Comparison of ENCODE assay signal across 8 cellular contexts in genomic region chr9:5627686-5628085, GRCh38. TPM values are rescaled to one million over a fixed set of nuclear protein-coding genes. Genes with fewer than 3 reads are reported as not detected.
DNase-seq lines count a peak whose midpoint lies in the region; ATAC-seq, FAIRE-seq and TF ChIP-seq lines count a peak whose summit lies in the region.
"Not testable (repeated sequence)": the region's sequence is repeated elsewhere in the genome, so short reads cannot be mapped to it uniquely, and the experiment has no call there.

No MANE protein-coding gene starts in this region.

- BruUV-seq in IMR-90 (replicated peaks; lab: Mats Ljungman, UMichigan) = not testable (repeated sequence)

- H3K4me2 ChIP-seq in IMR-90 (ENCODE audit: low read depth, low read length) = peak overlapping the region; percentile 98

- not testable (repeated sequence) for H4K91ac ChIP-seq in IMR-90 (ENCODE audit: insufficient read depth, low read depth, low read length)

- H3K36me3 Mint-ChIP-seq in CD4-positive, CD25-positive, alpha-beta regulatory T cell = not testable (repeated sequence)
- peaks cover 15% of the 10 kb centered on the region for H3K36me3 Mint-ChIP-seq in T-helper 2 cell treated with Interferon-gamma antibody and Interleukin-4, amounts not matched to agents 5 μg/mL and 100 μg/mL, for 36 hours (ENCODE audit: low read depth)

- TF ChIP-seq RAD21 in IMR-90 (IDR thresholded peaks at IDR 0.05; ENCODE audit: low read length); liver (IDR thresholded peaks at IDR 0.05): not testable (repeated sequence)

- peak overlapping the region; percentile 93 for H3K27ac ChIP-seq in CD4-positive, CD25-positive, alpha-beta regulatory T cell (ENCODE audit: insufficient read depth, low read length, poor library complexity, severe bottlenecking)
- H3K27ac ChIP-seq in IMR-90 (ENCODE audit: insufficient read depth, low read length) (peak overlapping the region; percentile 99), ascending aorta (peak overlapping the region; percentile 95 to 99), liver (ENCODE audit: low read depth in 1 of 2, low read length in 2 of 2) (peak overlapping the region; percentile 92 to 95), pancreas (peak overlapping the region; percentile 90 to 96 (median 95)), thoracic aorta (peak overlapping the region; percentile 95 to 96)

- not testable (repeated sequence) for H3K27me3 ChIP-seq in CD4-positive, CD25-positive, alpha-beta regulatory T cell (ENCODE audit: control insufficient read depth, insufficient read depth, low read length); IMR-90 (ENCODE audit: control insufficient read depth, insufficient read depth, low read length); ascending aorta; liver (ENCODE audit: control insufficient read depth in 4 of 4, insufficient read depth in 4 of 4, low read length in 3 of 4); pancreas; thoracic aorta (replicated peaks; ENCODE audit: insufficient read depth)

- intact Hi-C loops in IMR-90 (cut with micrococcal nuclease); pancreas (cut with DNase I): not testable (repeated sequence)
- intact Hi-C loops in ascending aorta (cut with DNase I) = loop anchor here (2.0 to 10.0 kb wide), 5 partner anchors 381 to 950 kb away; partner anchors contain the start of genes CDC37L1, JAK2, RCL1 and UHRF2

- 0 out of 2 replicates have a peak overlapping the region, but pooled peaks have one; percentile 5 for H2BK120ac ChIP-seq in IMR-90 (ENCODE audit: low read depth, low read length)

- not testable (repeated sequence) for DNase-seq in CD4-positive, CD25-positive, alpha-beta regulatory T cell; IMR-90; T-helper 2 cell treated with Interferon-gamma antibody and Interleukin-4, amounts not matched to agents 5 μg/mL and 100 μg/mL, for 36 hours (ENCODE audit: low spot score); ascending aorta (ENCODE audit: low spot score in 2 of 2); epithelial cell of proximal tubule (ENCODE audit: low read depth); thoracic aorta (ENCODE audit: low spot score)
- DNase-seq in pancreas = peak in 1 of 6 donors; percentile 23

- H2AK9ac ChIP-seq in IMR-90 (replicated peaks; ENCODE audit: low read depth, low read length, poor library complexity) = not testable (repeated sequence)

- H2AFZ ChIP-seq in IMR-90 (replicated peaks; ENCODE audit: low read length, poor library complexity) = not testable (repeated sequence)

- H2BK15ac ChIP-seq in IMR-90 (ENCODE audit: low read depth, low read length) = peak overlapping the region; percentile 99; the same call in 1 of the 3 replicates

- H3K56ac ChIP-seq in IMR-90 (ENCODE audit: extremely low read depth, insufficient read depth, low read length) = not testable (repeated sequence)

- peaks cover 22% of the 10 kb centered on the region for H4K20me1 ChIP-seq in IMR-90 (ENCODE audit: insufficient read depth, low read length)

- not testable (repeated sequence) for H3K27me3 Mint-ChIP-seq in CD4-positive, CD25-positive, alpha-beta regulatory T cell; T-helper 2 cell treated with Interferon-gamma antibody and Interleukin-4, amounts not matched to agents 5 μg/mL and 100 μg/mL, for 36 hours (ENCODE audit: low read depth)

- dilution Hi-C loops in IMR-90 (cut with HindIII; ENCODE audit: low sequenced_read_pairs, unreplicated experiment) = not testable (repeated sequence)

- H3K23ac ChIP-seq in IMR-90 (ENCODE audit: low read depth, low read length) = peak overlapping the region; percentile 97; the same call in 1 of the 2 replicates

- peak overlapping the region; percentile 87 for H2BK5ac ChIP-seq in IMR-90 (ENCODE audit: low read depth, low read length, poor library complexity, severe bottlenecking)

- peak overlapping the region; percentile 62 to 79; a peak in 2 of 4 replicates for H4K8ac ChIP-seq in IMR-90 (ENCODE audit: low read depth in 2 of 2, low read length in 2 of 2)

- H4K5ac ChIP-seq in IMR-90 (ENCODE audit: low read depth, low read length) = not testable (repeated sequence)

- H3K4me3 ChIP-seq in CD4-positive, CD25-positive, alpha-beta regulatory T cell (ENCODE audit: low read depth, low read length) = peak overlapping the region; percentile 97
- H3K4me3 ChIP-seq in IMR-90 (ENCODE audit: insufficient read depth, low read depth, low read length) (peak overlapping the region; percentile 75), ascending aorta (peak overlapping the region; percentile 93 to 98), epithelial cell of proximal tubule (ENCODE audit: low read depth, low read length) (peak overlapping the region; percentile 84), liver (ENCODE audit: low read depth in 1 of 3, low read length in 3 of 3) (peak overlapping the region in 1 of 3 donors; percentile 91), pancreas (peak overlapping the region; percentile 96 to 99 (median 98)), thoracic aorta (peak overlapping the region; percentile 86)

- peaks cover 17 to 45% of the 10 kb centered on the region in 2 experiments for H3K79me1 ChIP-seq in IMR-90 (ENCODE audit: low read depth in 1 of 2, low read length in 2 of 2)

- peak overlapping the region; percentile 23; the same call in 1 of the 2 replicates for H2AK5ac ChIP-seq in IMR-90 (ENCODE audit: low read depth, low read length)

- H3K4me1 Mint-ChIP-seq in CD4-positive, CD25-positive, alpha-beta regulatory T cell = peaks cover 31 to 77% (median 57%) of the 10 kb centered on the region in 4 donors
- H3K4me1 Mint-ChIP-seq in T-helper 2 cell treated with Interferon-gamma antibody and Interleukin-4, amounts not matched to agents 5 μg/mL and 100 μg/mL, for 36 hours (ENCODE audit: low read depth) = peaks cover 51% of the 10 kb centered on the region

- peak overlapping the region; percentile 89 to 97 (median 94) for H3K4me3 Mint-ChIP-seq in CD4-positive, CD25-positive, alpha-beta regulatory T cell
- peak overlapping the region; percentile 95 for H3K4me3 Mint-ChIP-seq in T-helper 2 cell treated with Interferon-gamma antibody and Interleukin-4, amounts not matched to agents 5 μg/mL and 100 μg/mL, for 36 hours

- H3K18ac ChIP-seq in IMR-90 (ENCODE audit: low read depth, low read length) = not testable (repeated sequence)

- peak overlapping the region; percentile 96 to 97 (median 97) for H3K27ac Mint-ChIP-seq in CD4-positive, CD25-positive, alpha-beta regulatory T cell
- peak overlapping the region; percentile 98 for H3K27ac Mint-ChIP-seq in T-helper 2 cell treated with Interferon-gamma antibody and Interleukin-4, amounts not matched to agents 5 μg/mL and 100 μg/mL, for 36 hours

- peaks cover 69% of the 10 kb centered on the region for H3K4me1 ChIP-seq in CD4-positive, CD25-positive, alpha-beta regulatory T cell (ENCODE audit: control insufficient read depth, insufficient read depth, low read length, poor library complexity, severe bottlenecking)
- not testable (repeated sequence) for H3K4me1 ChIP-seq in IMR-90 (ENCODE audit: control insufficient read depth, insufficient read depth, low read length)
- peaks cover 5 to 45% of the 10 kb centered on the region in 2 donors for H3K4me1 ChIP-seq in ascending aorta
- peaks cover 0 to 24% (median 14%) of the 10 kb centered on the region in 4 donors for H3K4me1 ChIP-seq in liver (ENCODE audit: control insufficient read depth in 4 of 4, insufficient read depth in 4 of 4, low read length in 3 of 4)
- peaks cover 13 to 31% (median 23%) of the 10 kb centered on the region in 3 donors for H3K4me1 ChIP-seq in pancreas
- H3K4me1 ChIP-seq in thoracic aorta (ENCODE audit: control insufficient read depth in 1 of 2, low read depth in 2 of 2) = peaks cover 29 to 70% of the 10 kb centered on the region in 2 donors

- 67% methylated on average over 5 of the region's 11 CpGs; no CpG with 5 or more reads in 1 of the 2 experiments for WGBS in IMR-90 (ENCODE audit: extremely low coverage in 2 of 2, insufficient read length in 1 of 2), 2 experiments
- 64% methylated on average over 11 of the region's 11 CpGs for WGBS in liver
- WGBS in pancreas, 2 donors = 39 to 60% methylated on average over 11 of the region's 11 CpGs

- peak overlapping the region; percentile 92 for H3K9ac ChIP-seq in IMR-90 (ENCODE audit: low read depth, low read length)
- H3K9ac ChIP-seq in liver (ENCODE audit: low read depth in 1 of 2, low read length in 2 of 2) = peak overlapping the region in 1 of 2 donors; percentile 48

- not testable (repeated sequence) for TF ChIP-seq CTCF in IMR-90 (conservative IDR thresholded peaks at IDR 0.05; ENCODE audit: low read depth, low read length); ascending aorta (IDR thresholded peaks at IDR 0.05); epithelial cell of proximal tubule (conservative IDR thresholded peaks at IDR 0.05; ENCODE audit: low read depth, low read length); liver (IDR thresholded peaks at IDR 0.05; ENCODE audit: low read depth, low read length, missing input control); pancreas (IDR thresholded peaks at IDR 0.05); thoracic aorta (IDR thresholded peaks at IDR 0.05)

- ATAC-seq in CD4-positive, CD25-positive, alpha-beta regulatory T cell (ENCODE audit: low read depth in 2 of 2); IMR-90 (ENCODE audit: low read depth); pancreas; thoracic aorta (ENCODE audit: insufficient number of reproducible peaks, low FRiP score, low read depth): not testable (repeated sequence)

- not testable (repeated sequence) for H3K36me3 ChIP-seq in CD4-positive, CD25-positive, alpha-beta regulatory T cell (ENCODE audit: control insufficient read depth, insufficient read depth, low read length); IMR-90 (ENCODE audit: control insufficient read depth, insufficient read depth, low read length); ascending aorta; liver (ENCODE audit: control insufficient read depth in 4 of 4, insufficient read depth in 3 of 4, low read depth in 1 of 4, low read length in 3 of 4); pancreas; thoracic aorta

- H3K4ac ChIP-seq in IMR-90 (ENCODE audit: low read depth, low read length) = peak overlapping the region; percentile 83

- not testable (repeated sequence) for H3K9me3 ChIP-seq in CD4-positive, CD25-positive, alpha-beta regulatory T cell (ENCODE audit: control insufficient read depth in 2 of 2, low read length in 2 of 2); IMR-90 (ENCODE audit: control insufficient read depth, insufficient read depth, low read length); ascending aorta; liver (ENCODE audit: control insufficient read depth in 4 of 4, low read length in 3 of 4); pancreas; thoracic aorta

- in situ Hi-C loops in IMR-90 (cut with MboI; ENCODE audit: low sequenced_read_pairs) = not testable (repeated sequence)

- FAIRE-seq in pancreas (lab: Jason Lieb, UNC) = not testable (repeated sequence)

- H2BK20ac ChIP-seq in IMR-90 (ENCODE audit: low read depth, low read length) = not testable (repeated sequence)

- not testable (repeated sequence) for TF ChIP-seq POLR2A in IMR-90 (IDR thresholded peaks at IDR 0.05; ENCODE audit: low read depth, low read length)

- H3K14ac ChIP-seq in IMR-90 (replicated peaks; ENCODE audit: low read depth, low read length) = peak overlapping the region; percentile 93; the same call in 1 of the 2 replicates

- POLR2A ChIA-PET in IMR-90 (lab: Charles Lee; ENCODE audit: unreplicated experiment) = not testable (repeated sequence)

- H3K9me1 ChIP-seq in IMR-90 (ENCODE audit: insufficient read depth, low read length) = not testable (repeated sequence)

- not testable (repeated sequence) for H3K9me3 Mint-ChIP-seq in CD4-positive, CD25-positive, alpha-beta regulatory T cell; T-helper 2 cell treated with Interferon-gamma antibody and Interleukin-4, amounts not matched to agents 5 μg/mL and 100 μg/mL, for 36 hours

- CTCF ChIA-PET in IMR-90 (lab: Yijun Ruan, JAX) = interaction anchor here (0.6 to 0.7 kb wide), 2 partner anchors 169 to 796 kb away, joined by 3 read pairs; no protein-coding TSS in a partner anchor

RNA-seq across cellular contexts. Expression of gene RIC1, which starts 1.2 kb away (rescaled TPM):
- 29.9 TPM for total RNA-seq in CD4-positive, CD25-positive, alpha-beta regulatory T cell
- 1 to 10 TPM; 5.0 to 8.8 (median 6.4) TPM for polyA plus RNA-seq in CD4-positive, CD25-positive, alpha-beta regulatory T cell
- total RNA-seq in IMR-90 (2012; rRNA removed) (68.6 and 76.9 TPM in 2 replicates), ascending aorta (46.7 TPM), epithelial cell of proximal tubule (12.7 and 22.0 TPM in 2 replicates), liver (10 to 100 TPM; 14.0 to 25.8 TPM), pancreas (10 to 100 TPM in 1 of 6 donors, 1 to 10 TPM in 5; 7.0 to 11.8 (median 9.4) TPM), thoracic aorta (10 to 100 TPM; 44.5 to 49.4 TPM)
- polyA plus RNA-seq in IMR-90 (2012; rRNA removed) (25.5 and 28.8 TPM in 2 replicates), liver (1 to 10 TPM; 4.1 to 5.7 TPM), pancreas (1 to 10 TPM; 2.9 to 4.2 TPM)
- 8.9 and 9.9 TPM in 2 replicates for polyA plus RNA-seq in IMR-90 (2012; cell fraction: cytosol; rRNA removed)
- 18.0 and 107 TPM in 2 replicates for polyA plus RNA-seq in IMR-90 (2012; cell fraction: nucleus; rRNA removed; ENCODE audit: low replicate concordance)
